Comparison of ENCODE assay signal across 15 cellular contexts in genomic region chr3:14520149-14520548, GRCh38. TPM values are rescaled to one million over a fixed set of nuclear protein-coding genes. Genes with fewer than 3 reads are reported as not detected.
A peak's percentile ranks its signal among the peaks of the same experiment; 100 is the strongest.
DNase-seq lines count a peak whose midpoint lies in the region; ATAC-seq, FAIRE-seq and TF ChIP-seq lines count a peak whose summit lies in the region.
"Had no signal": no experiment of that assay in that cellular context is flagged by ENCODE, and none has a peak within 500 bp of the region (broad histone marks: within the 10 kb centered on the region; RNA-seq: fewer than 3 reads in every experiment).

No MANE protein-coding gene starts in this region.

- H3K27ac ChIP-seq in gastrocnemius medialis: peak overlapping the region; percentile 92 to 99 (median 97)
- H3K27ac ChIP-seq: BLaER1 had no signal

- ATAC-seq in activated naive CD8-positive, alpha-beta T cell treated with anti-CD3 and anti-CD28 coated beads, Interleukin-2, amount 10 ng/mL, durations not matched to agents 7 days and 5 days (ENCODE audit: low read depth): no peak
- no peak for ATAC-seq in activated naive CD8-positive, alpha-beta T cell treated with anti-CD3 and anti-CD28 coated beads, Interleukin-2, amount 50 U/mL, for 24 hours
- ATAC-seq in WTC11: peak; percentile 65
- ATAC-seq in gastrocnemius medialis: no peak

- no peak for TF ChIP-seq CTCF in WTC11 (IDR thresholded peaks at IDR 0.05)
- TF ChIP-seq CTCF in gastrocnemius medialis (IDR thresholded peaks at IDR 0.05 in 4 of 5, conservative IDR thresholded peaks at IDR 0.05 in 1 of 5): no peak
- TF ChIP-seq CTCF in D721Med (IDR thresholded peaks at IDR 0.05; ENCODE audit: insufficient read depth, missing control alignments): no peak

- H3K36me3 Mint-ChIP-seq in activated naive CD8-positive, alpha-beta T cell treated with anti-CD3 and anti-CD28 coated beads, Interleukin-2, amount 10 ng/mL, durations not matched to agents 7 days and 5 days: no peaks in the 10 kb centered on the region
- H3K36me3 Mint-ChIP-seq in activated naive CD8-positive, alpha-beta T cell treated with anti-CD3 and anti-CD28 coated beads, Interleukin-2, amount 50 U/mL, for 24 hours (ENCODE audit: low read depth): no peaks in the 10 kb centered on the region
- H3K36me3 Mint-ChIP-seq in WTC11: no peaks in the 10 kb centered on the region

- in situ Hi-C loops in gastrocnemius medialis (cut with MboI; ENCODE audit: low sequenced_read_pairs in 4 of 4): no loop called here
- in situ Hi-C loops in KBM-7 (cut with MboI; ENCODE audit: low pct_unique_long_range_greater_than_20kb, low sequenced_read_pairs): no loop called here

- no peaks in the 10 kb centered on the region for H3K27me3 ChIP-seq in gastrocnemius medialis
- H3K27me3 ChIP-seq: BLaER1 had no signal

- H3K9me3 Mint-ChIP-seq in activated naive CD8-positive, alpha-beta T cell treated with anti-CD3 and anti-CD28 coated beads, Interleukin-2, amount 10 ng/mL, durations not matched to agents 7 days and 5 days: no peaks in the 10 kb centered on the region
- H3K9me3 Mint-ChIP-seq in activated naive CD8-positive, alpha-beta T cell treated with anti-CD3 and anti-CD28 coated beads, Interleukin-2, amount 50 U/mL, for 24 hours: no peaks in the 10 kb centered on the region
- H3K9me3 Mint-ChIP-seq in WTC11: no peaks in the 10 kb centered on the region

- no peak for FAIRE-seq in D721Med (lab: Jason Lieb, UNC)

- H3K36me3 ChIP-seq in gastrocnemius medialis: peaks cover 0 to 43% of the 10 kb centered on the region in 2 donors
- H3K36me3 ChIP-seq: BLaER1 had no signal

- no peaks in the 10 kb centered on the region for H3K9me3 ChIP-seq in gastrocnemius medialis
- H3K9me3 ChIP-seq: BLaER1 had no signal

- H3K4me1 Mint-ChIP-seq in activated naive CD8-positive, alpha-beta T cell treated with anti-CD3 and anti-CD28 coated beads, Interleukin-2, amount 10 ng/mL, durations not matched to agents 7 days and 5 days: no peaks in the 10 kb centered on the region
- H3K4me1 Mint-ChIP-seq in activated naive CD8-positive, alpha-beta T cell treated with anti-CD3 and anti-CD28 coated beads, Interleukin-2, amount 50 U/mL, for 24 hours: no peaks in the 10 kb centered on the region
- 0 out of 2 replicates have a peak, but pooled peaks cover 5% of the 10 kb centered on the region for H3K4me1 Mint-ChIP-seq in WTC11

- intact Hi-C loops in gastrocnemius medialis (cut with DNase I; ENCODE audit: low total_unique reads): loop anchor here (5.0 kb wide), 2 partner anchors 88 to 1542 kb away; no protein-coding TSS in a partner anchor

- no peak overlapping the region for H3K27ac Mint-ChIP-seq in activated naive CD8-positive, alpha-beta T cell treated with anti-CD3 and anti-CD28 coated beads, Interleukin-2, amount 10 ng/mL, durations not matched to agents 7 days and 5 days
- H3K27ac Mint-ChIP-seq in activated naive CD8-positive, alpha-beta T cell treated with anti-CD3 and anti-CD28 coated beads, Interleukin-2, amount 50 U/mL, for 24 hours: no peak overlapping the region
- H3K27ac Mint-ChIP-seq in WTC11: no peak overlapping the region

- no peak overlapping the region for H3K4me3 ChIP-seq in gastrocnemius medialis
- H3K4me3 ChIP-seq: BLaER1 had no signal

- TF ChIP-seq POLR2A in gastrocnemius medialis (IDR thresholded peaks at IDR 0.05): no peak

- H3K27me3 Mint-ChIP-seq in activated naive CD8-positive, alpha-beta T cell treated with anti-CD3 and anti-CD28 coated beads, Interleukin-2, amount 10 ng/mL, durations not matched to agents 7 days and 5 days: no peaks in the 10 kb centered on the region
- H3K27me3 Mint-ChIP-seq in activated naive CD8-positive, alpha-beta T cell treated with anti-CD3 and anti-CD28 coated beads, Interleukin-2, amount 50 U/mL, for 24 hours: peaks cover 2% of the 10 kb centered on the region
- no peaks in the 10 kb centered on the region for H3K27me3 Mint-ChIP-seq in WTC11 (ENCODE audit: low read depth)

- peaks cover 42 to 45% of the 10 kb centered on the region in 2 donors for H3K4me1 ChIP-seq in gastrocnemius medialis
- H3K4me1 ChIP-seq: BLaER1 had no signal

- no peak overlapping the region for H3K4me3 Mint-ChIP-seq in activated naive CD8-positive, alpha-beta T cell treated with anti-CD3 and anti-CD28 coated beads, Interleukin-2, amount 10 ng/mL, durations not matched to agents 7 days and 5 days
- H3K4me3 Mint-ChIP-seq in activated naive CD8-positive, alpha-beta T cell treated with anti-CD3 and anti-CD28 coated beads, Interleukin-2, amount 50 U/mL, for 24 hours: no peak overlapping the region
- no peak overlapping the region for H3K4me3 Mint-ChIP-seq in WTC11

- POLR2A ChIA-PET in activated naive CD8-positive, alpha-beta T cell treated with anti-CD3 and anti-CD28 coated beads, Interleukin-2, amount 10 ng/mL, durations not matched to agents 7 days and 5 days (lab: Charles Lee): no interaction called here
- POLR2A ChIA-PET in WTC11 (lab: Charles Lee): no interaction called here

- CTCF ChIA-PET in WTC11 (lab: Charles Lee): interaction anchor here (0.6 to 4.9 kb wide), 6 partner anchors 11 to 317 kb away, joined by 3 to 21 read pairs (median 8); no protein-coding TSS in a partner anchor

- peak; percentile 12 for DNase-seq in activated naive CD8-positive, alpha-beta T cell treated with anti-CD3 and anti-CD28 coated beads, Interleukin-2, amount 10 ng/mL, durations not matched to agents 7 days and 5 days
- no peak for DNase-seq in activated naive CD8-positive, alpha-beta T cell treated with anti-CD3 and anti-CD28 coated beads, Interleukin-2, amount 50 U/mL, for 24 hours
- no peak for DNase-seq in WTC11 (ENCODE audit: low spot score)
- DNase-seq in mesenteric fat pad (ENCODE audit: low spot score): peak; percentile 81
- peak in 1 of 2 donors; percentile 11 for DNase-seq in gastrocnemius medialis
- DNase-seq in KBM-7: no peak
- DNase-seq in T1000 (lab: John Stamatoyannopoulos, UW): no peak
- no peak for DNase-seq in D721Med (ENCODE audit: insufficient read length, low spot score)
- DNase-seq: 8988T, H7, Karpas-422, MM.1S, NCI-H187 treated with DMSO at 0.1 percent for 48 hours, NCI-H510A treated with DMSO at 0.1 percent for 48 hours had no signal

TF ChIP-seq in WTC11, 78 proteins besides CTCF, POLR2A, EP300 and RAD21 (continues in another document):
- no peak for TF ChIP-seq ZNF416 (CRISPR knock-in tag; IDR thresholded peaks at IDR 0.05)
- TF ChIP-seq ZNF232 (CRISPR knock-in tag; IDR thresholded peaks at IDR 0.05): no peak
- TF ChIP-seq NFE2L1 (CRISPR knock-in tag; IDR thresholded peaks at IDR 0.05): no peak
- no peak for TF ChIP-seq CBFB (CRISPR knock-in tag; IDR thresholded peaks at IDR 0.05; ENCODE audit: low read depth)
- TF ChIP-seq AFF4 (CRISPR knock-in tag; IDR thresholded peaks at IDR 0.05; ENCODE audit: borderline replicate concordance): no peak
- no peak for TF ChIP-seq RELA (CRISPR knock-in tag; IDR thresholded peaks at IDR 0.05; ENCODE audit: borderline replicate concordance)
- no peak for TF ChIP-seq ZNF263 (CRISPR knock-in tag; IDR thresholded peaks at IDR 0.05; ENCODE audit: low read depth)
- TF ChIP-seq JAZF1 (CRISPR knock-in tag; IDR thresholded peaks at IDR 0.05): no peak
- no peak for TF ChIP-seq ZNF396 (CRISPR knock-in tag; IDR thresholded peaks at IDR 0.05; ENCODE audit: borderline replicate concordance)
- no peak for TF ChIP-seq STAT6 (CRISPR knock-in tag; conservative IDR thresholded peaks at IDR 0.05; ENCODE audit: low read depth)

RNA-seq across cellular contexts. Expression of gene GRIP2, which starts 20.0 kb away (rescaled TPM):
- total RNA-seq in activated naive CD8-positive, alpha-beta T cell treated with anti-CD3 and anti-CD28 coated beads, Interleukin-2, amount 10 ng/mL, durations not matched to agents 7 days and 5 days: not detected
- 11.4 to 12.0 TPM (median 11.7 TPM) in 3 replicates for total RNA-seq in WTC11 (2021)
- 0.71 TPM for total RNA-seq in mesenteric fat pad
- total RNA-seq in gastrocnemius medialis: 10 to 100 TPM in 1 of 4 donors, 1 to 10 TPM in 3; 2.8 to 12.6 (median 4.6) TPM

Comparison
In these comparisons a context has a peak if more than half of its experiments do, and no peak if none do; other contexts are left out.
1. DNase-seq: peak in activated naive CD8-positive, alpha-beta T cell treated with anti-CD3 and anti-CD28 coated beads, Interleukin-2, amount 10 ng/mL, durations not matched to agents 7 days and 5 days (single experiment) and mesenteric fat pad (single experiment); none in activated naive CD8-positive, alpha-beta T cell treated with anti-CD3 and anti-CD28 coated beads, Interleukin-2, amount 50 U/mL, for 24 hours (single experiment), WTC11 (single experiment), KBM-7 (single experiment), T1000 (single experiment) and D721Med (single experiment).